Comparison of ENCODE assay signal across 1 cellular context in the genomic region with DNA sequence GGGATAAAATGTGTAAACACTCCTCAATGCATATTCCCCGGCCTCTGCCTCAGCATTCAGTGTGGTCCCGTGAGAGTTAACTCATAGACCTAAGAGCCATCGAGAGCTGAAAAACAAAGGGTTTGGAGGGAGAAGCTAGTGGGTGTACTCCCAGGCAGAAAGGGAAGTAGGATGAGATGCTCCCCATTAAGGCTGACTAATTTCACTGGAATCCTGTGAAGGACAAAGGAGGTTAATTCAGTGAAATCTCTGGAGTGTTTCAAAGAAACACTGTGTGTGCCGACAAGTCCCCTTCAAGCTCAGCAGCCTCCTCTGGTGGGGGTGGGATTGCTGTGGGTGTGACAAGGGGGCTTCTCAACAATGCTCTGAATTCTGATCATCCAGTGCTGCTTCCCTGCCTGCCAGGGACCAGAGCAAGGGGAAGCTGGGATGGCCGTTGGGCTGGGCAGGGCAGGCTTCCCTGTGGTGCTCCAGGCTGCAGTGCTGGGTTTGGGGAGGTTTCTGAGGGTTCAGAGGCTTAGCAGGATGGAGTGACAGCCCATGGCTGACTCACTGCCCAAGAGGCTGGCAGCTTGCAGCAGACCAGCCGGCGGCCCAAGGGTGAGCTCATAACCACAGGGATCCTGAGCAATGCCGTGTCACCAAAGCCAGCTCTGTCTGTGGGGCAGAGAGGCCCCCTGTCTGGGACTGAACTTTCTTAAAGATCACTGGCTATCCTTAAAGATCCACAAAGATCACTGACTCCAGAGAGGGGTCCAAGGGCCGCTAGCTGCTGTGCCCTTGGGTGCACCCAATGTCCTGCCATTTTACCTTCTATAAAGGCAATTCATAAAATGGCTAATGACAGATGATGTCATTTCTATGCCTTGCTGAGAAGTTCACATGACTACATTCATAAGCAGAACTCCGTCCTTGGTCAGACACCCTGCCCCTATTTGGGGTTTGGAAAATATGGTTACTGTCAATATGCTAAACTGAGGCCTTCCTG.
TF ChIP-seq lines count a peak whose summit lies in the region.

No MANE protein-coding gene starts in this region.

TF ChIP-seq in HEK293, 187 proteins besides CTCF, POLR2A, EP300 and RAD21 (continued from another document):
- no peak for TF ChIP-seq PRDM2 (tag by site-specific recombination; IDR thresholded peaks at IDR 0.05; ENCODE audit: borderline replicate concordance)
- TF ChIP-seq ZNF521 (tag by site-specific recombination; IDR thresholded peaks at IDR 0.05) = no peak
- TF ChIP-seq EGR2 (tag by site-specific recombination; IDR thresholded peaks at IDR 0.05; ENCODE audit: low read depth) = no peak
- TF ChIP-seq YY2 (tag by site-specific recombination; IDR thresholded peaks at IDR 0.05) = 0 out of 2 replicates have a peak, but pooled peaks have one; percentile 18
- TF ChIP-seq HIC1 (tag by site-specific recombination; IDR thresholded peaks at IDR 0.05) = peak; percentile 73
- no peak for TF ChIP-seq MYNN (tag by site-specific recombination; IDR thresholded peaks at IDR 0.05; ENCODE audit: borderline replicate concordance)
- TF ChIP-seq ZNF112 (tag by site-specific recombination; IDR thresholded peaks at IDR 0.05) = no peak
- TF ChIP-seq ZNF548 (tag by site-specific recombination; IDR thresholded peaks at IDR 0.05) = no peak
- TF ChIP-seq ZNF350 (tag by site-specific recombination; IDR thresholded peaks at IDR 0.05) = no peak
- TF ChIP-seq REPIN1 (tag by site-specific recombination; IDR thresholded peaks at IDR 0.05; ENCODE audit: low read depth) = no peak
- no peak for TF ChIP-seq ZNF510 (tag by site-specific recombination; IDR thresholded peaks at IDR 0.05; ENCODE audit: insufficient replicate concordance)
- TF ChIP-seq ZFP41 (tag by site-specific recombination; IDR thresholded peaks at IDR 0.05; ENCODE audit: borderline replicate concordance) = no peak
- TF ChIP-seq FEZF1 (tag by site-specific recombination; IDR thresholded peaks at IDR 0.05) = no peak
- peak; percentile 43; the same call in 1 of the 2 replicates for TF ChIP-seq ZEB2 (tag by site-specific recombination; IDR thresholded peaks at IDR 0.05)
- peak; percentile 59; the same call in 1 of the 2 replicates for TF ChIP-seq ZBTB21 (tag by site-specific recombination; IDR thresholded peaks at IDR 0.05)
- no peak for TF ChIP-seq KLF10 (tag by site-specific recombination; IDR thresholded peaks at IDR 0.05)
- no peak for TF ChIP-seq ZFP3 (tag by site-specific recombination; IDR thresholded peaks at IDR 0.05; ENCODE audit: low read depth)
